In genomic region chr11:73114110-73114834, GRCh38 we compare ENCODE assay signal across 31 cellular contexts. TPM values are rescaled to one million over a fixed set of nuclear protein-coding genes. Genes with fewer than 3 reads are reported as not detected.
DNase-seq lines count a peak whose midpoint lies in the region; ATAC-seq lines count a peak whose summit lies in the region.
"Had no signal": no experiment of that assay in that cellular context is flagged by ENCODE, and none has a peak within 500 bp of the region (broad histone marks: within the 10 kb centered on the region; RNA-seq: fewer than 3 reads in every experiment).

No MANE protein-coding gene starts in this region.

- no peaks in the 10 kb centered on the region for H3K27me3 Mint-ChIP-seq in T-helper 17 cell
- H3K27me3 Mint-ChIP-seq: activated naive CD8-positive, alpha-beta T cell treated with anti-CD3 and anti-CD28 coated beads for 36 hours; CD8-positive, alpha-beta memory T cell; natural killer cell treated with Interleukin-12 subunit alpha and Interleukin-12 subunit beta and Interleukin-15 and Interleukin-18, amount 100 ng/mL, for 72 hours had no signal

- H3K27ac Mint-ChIP-seq in T-helper 17 cell = peak overlapping the region; percentile 49
- H3K27ac Mint-ChIP-seq: activated naive CD8-positive, alpha-beta T cell treated with anti-CD3 and anti-CD28 coated beads for 36 hours had no signal

- DNase-seq in ELR (ENCODE audit: low read depth) (peak; percentile 3), T-helper 17 cell (no peak), renal cortical epithelial cell (ENCODE audit: low read depth) (peak; percentile 16)
- no peak for DNase-seq in stimulated activated CD4-positive, alpha-beta T cell treated with anti-CD3 and anti-CD28 coated beads, Interleukin-12 subunit alpha, Interleukin-12 subunit beta, amount 100 ng/mL, for 4 hours
- no peak for DNase-seq in effector CD4-positive, alpha-beta T cell
- DNase-seq: activated CD4-positive, alpha-beta T cell treated with anti-CD3 and anti-CD28 coated beads for 4 hours; activated gamma-delta T cell; activated naive CD8-positive, alpha-beta T cell treated with anti-CD3 and anti-CD28 coated beads for 36 hours; aorta; CD8-positive, alpha-beta memory T cell; DMS 273 treated with DMSO at 0.1 percent for 48 hours; effector memory CD4-positive, alpha-beta T cell; head of caudate nucleus; islet precursor cell; KG1; MG63; mucosa of descending colon; NCI-H1105 treated with DMSO at 0.1 percent for 48 hours; NCI-H2029 treated with DMSO at 0.1 percent for 48 hours; NCI-H226; NCI-H69; SHP77 treated with DMSO at 0.1 percent for 48 hours; stimulated activated naive CD4-positive, alpha-beta T cell treated with Interleukin-2 at 50 U/mL for 16 hours; SW 1271; T-helper 9 cell; uterus had no signal

- H3K36me3 Mint-ChIP-seq in T-helper 17 cell (ENCODE audit: low read depth) = no peaks in the 10 kb centered on the region

- H3K4me3 Mint-ChIP-seq in T-helper 17 cell = no peak overlapping the region
- H3K4me3 Mint-ChIP-seq: activated naive CD8-positive, alpha-beta T cell treated with anti-CD3 and anti-CD28 coated beads for 36 hours; CD8-positive, alpha-beta memory T cell; natural killer cell treated with Interleukin-12 subunit alpha and Interleukin-12 subunit beta and Interleukin-15 and Interleukin-18, amount 100 ng/mL, for 72 hours had no signal

- peaks cover 8% of the 10 kb centered on the region for H3K4me1 Mint-ChIP-seq in T-helper 17 cell
- H3K4me1 Mint-ChIP-seq: activated naive CD8-positive, alpha-beta T cell treated with anti-CD3 and anti-CD28 coated beads for 36 hours had no signal

- no peaks in the 10 kb centered on the region for H3K9me3 ChIP-seq in T-helper 17 cell (ENCODE audit: control insufficient read depth, low read length, poor library complexity, severe bottlenecking)
- H3K9me3 ChIP-seq: mucosa of descending colon, uterus had no signal

- ATAC-seq in T-helper 17 cell (no peak), esophagus mucosa (peak; percentile 96), HG03175 (IDR thresholded peaks at IDR 0.05; ENCODE audit: unreplicated experiment) (no peak), HG03439 (IDR thresholded peaks at IDR 0.05; ENCODE audit: unreplicated experiment) (no peak)
- ATAC-seq: mucosa of descending colon; natural killer cell treated with Interleukin-12 subunit alpha and Interleukin-12 subunit beta and Interleukin-15 and Interleukin-18, amount 100 ng/mL, for 72 hours; Panc1 had no signal

RNA-seq across cellular contexts. Expression of gene FCHSD2, which starts 27.8 kb away (rescaled TPM):
- total RNA-seq in T-helper 17 cell (10 to 100 TPM; 41.1 to 45.0 TPM), esophagus mucosa (7.3 TPM), renal cortical epithelial cell (11.5 and 21.5 TPM in 2 replicates)

Comparison
In these comparisons a context has a peak if more than half of its experiments do, and no peak if none do; other contexts are left out.
1. DNase-seq: peak in ELR (single experiment) and renal cortical epithelial cell (single experiment); none in T-helper 17 cell (0 of 3), stimulated activated CD4-positive, alpha-beta T cell treated with anti-CD3 and anti-CD28 coated beads, Interleukin-12 subunit alpha, Interleukin-12 subunit beta, amount 100 ng/mL, for 4 hours (single experiment) and effector CD4-positive, alpha-beta T cell (single experiment).